In genomic region chrX:11423362-11423818, GRCh38 we compare ENCODE assay signal across 8 cellular contexts.
DNase-seq lines count a peak whose midpoint lies in the region; ATAC-seq and TF ChIP-seq lines count a peak whose summit lies in the region.

No MANE protein-coding gene starts in this region.

- H3K27ac ChIP-seq in IMR-90 (ENCODE audit: insufficient read depth, low read length), result no peak overlapping the region
- peak overlapping the region; percentile 27 to 84 (median 54) for H3K27ac ChIP-seq in transverse colon

- CTCF ChIA-PET in Calu3 (lab: Charles Lee), result no interaction called here
- CTCF ChIA-PET in IMR-90 (lab: Yijun Ruan, JAX), result no interaction called here

- H3K79me1 ChIP-seq in IMR-90 (ENCODE audit: low read depth in 1 of 2, low read length in 2 of 2), result peaks cover 0 to 4% of the 10 kb centered on the region in 2 experiments; a peak in 1 of 4 replicates

- intact Hi-C loops in Calu3 (cut with micrococcal nuclease; ENCODE audit: unreplicated experiment), result no loop called here
- intact Hi-C loops in IMR-90 (cut with micrococcal nuclease), result loop anchor here (10.0 kb wide), 1 partner anchor 279 kb away; no protein-coding TSS in a partner anchor
- intact Hi-C loops in transverse colon (cut with DNase I; ENCODE audit: low total_unique reads), result no loop called here

- no peaks in the 10 kb centered on the region for H3K27me3 ChIP-seq in IMR-90 (ENCODE audit: control insufficient read depth, insufficient read depth, low read length)
- H3K27me3 ChIP-seq in transverse colon, result no peaks in the 10 kb centered on the region

- no peak overlapping the region for H3K4me2 ChIP-seq in IMR-90 (ENCODE audit: low read depth, low read length)

- no peak overlapping the region for H3K4me3 Mint-ChIP-seq in Calu3 (ENCODE audit: low read depth, unreplicated experiment)

- peak overlapping the region; percentile 77 for H3K4ac ChIP-seq in IMR-90 (ENCODE audit: low read depth, low read length)

- no peaks in the 10 kb centered on the region for H3K9me3 Mint-ChIP-seq in Calu3 (ENCODE audit: low read depth, unreplicated experiment)

- H3K4me3 ChIP-seq in IMR-90 (ENCODE audit: insufficient read depth, low read depth, low read length) (no peak overlapping the region), transverse colon (no peak overlapping the region)

- H3K9me3 ChIP-seq in IMR-90 (ENCODE audit: control insufficient read depth, insufficient read depth, low read length), result no peaks in the 10 kb centered on the region
- H3K9me3 ChIP-seq in transverse colon, result no peaks in the 10 kb centered on the region

- peak; percentile 84 for ATAC-seq in GM21447 (IDR thresholded peaks at IDR 0.05; ENCODE audit: unreplicated experiment)
- peak; percentile 50; the same call in 1 of the 2 replicates for ATAC-seq in IMR-90 (ENCODE audit: low read depth)

- H3K36me3 ChIP-seq in IMR-90 (ENCODE audit: control insufficient read depth, insufficient read depth, low read length) (no peaks in the 10 kb centered on the region), transverse colon (no peaks in the 10 kb centered on the region)

- H3K9ac ChIP-seq in IMR-90 (ENCODE audit: low read depth, low read length), result no peak overlapping the region

- BruUV-seq in Calu3 (replicated peaks; lab: Mats Ljungman, UMichigan), result no TSS peak
- BruUV-seq in IMR-90 (replicated peaks; lab: Mats Ljungman, UMichigan), result no TSS peak

- POLR2A ChIA-PET in IMR-90 (lab: Charles Lee; ENCODE audit: unreplicated experiment), result no interaction called here

- no peak for TF ChIP-seq CTCF in Calu3 (IDR thresholded peaks at IDR 0.05; ENCODE audit: unreplicated experiment)
- TF ChIP-seq CTCF in IMR-90 (conservative IDR thresholded peaks at IDR 0.05; ENCODE audit: low read depth, low read length), result no peak
- TF ChIP-seq CTCF in transverse colon (IDR thresholded peaks at IDR 0.05), result no peak

- no peak overlapping the region for H2AK9ac ChIP-seq in IMR-90 (replicated peaks; ENCODE audit: low read depth, low read length, poor library complexity)

- peak overlapping the region; percentile 75 for H2BK5ac ChIP-seq in IMR-90 (ENCODE audit: low read depth, low read length, poor library complexity, severe bottlenecking)

- H3K27ac Mint-ChIP-seq in Calu3 (ENCODE audit: unreplicated experiment), result no peak overlapping the region

- dilution Hi-C loops in IMR-90 (cut with HindIII; ENCODE audit: low sequenced_read_pairs, unreplicated experiment), result no loop called here

- H2BK15ac ChIP-seq in IMR-90 (ENCODE audit: low read depth, low read length), result peak overlapping the region; percentile 76; the same call in 1 of the 3 replicates

- H2AK5ac ChIP-seq in IMR-90 (ENCODE audit: low read depth, low read length), result peak overlapping the region; percentile 69; the same call in 1 of the 2 replicates

- 0 out of 2 replicates have a peak overlapping the region, but pooled peaks have one; percentile 12 for H3K23ac ChIP-seq in IMR-90 (ENCODE audit: low read depth, low read length)

- H3K27me3 Mint-ChIP-seq in Calu3 (ENCODE audit: unreplicated experiment), result no peaks in the 10 kb centered on the region

- TF ChIP-seq POLR2A in IMR-90 (IDR thresholded peaks at IDR 0.05; ENCODE audit: low read depth, low read length), result no peak
- peak; percentile 25 for TF ChIP-seq POLR2A in erythroblast (IDR thresholded peaks at IDR 0.05; ENCODE audit: low read length)
- no peak for TF ChIP-seq POLR2A in transverse colon (IDR thresholded peaks at IDR 0.05)

- peaks cover 4% of the 10 kb centered on the region for H3K9me1 ChIP-seq in IMR-90 (ENCODE audit: insufficient read depth, low read length)

- TF ChIP-seq RAD21 in IMR-90 (IDR thresholded peaks at IDR 0.05; ENCODE audit: low read length), result no peak

- H2BK20ac ChIP-seq in IMR-90 (ENCODE audit: low read depth, low read length), result peak overlapping the region; percentile 33

- H3K56ac ChIP-seq in IMR-90 (ENCODE audit: extremely low read depth, insufficient read depth, low read length), result no peak overlapping the region; the same call in 1 of the 2 replicates

- peak overlapping the region; percentile 82 for H2AFZ ChIP-seq in IMR-90 (replicated peaks; ENCODE audit: low read length, poor library complexity)

- no peaks in the 10 kb centered on the region for H3K36me3 Mint-ChIP-seq in Calu3 (ENCODE audit: insufficient read depth, unreplicated experiment)

- peak overlapping the region; percentile 50; the same call in 1 of the 2 replicates for H3K18ac ChIP-seq in IMR-90 (ENCODE audit: low read depth, low read length)

- H2BK120ac ChIP-seq in IMR-90 (ENCODE audit: low read depth, low read length), result peak overlapping the region; percentile 72; the same call in 1 of the 2 replicates

- no peaks in the 10 kb centered on the region for H4K20me1 ChIP-seq in IMR-90 (ENCODE audit: insufficient read depth, low read length)

- in situ Hi-C loops in IMR-90 (cut with MboI; ENCODE audit: low sequenced_read_pairs), result no loop called here
- in situ Hi-C loops in transverse colon (cut with MboI; ENCODE audit: low pct_ligation_motif_present in 1 of 4, low pct_unique_long_range_greater_than_20kb in 1 of 4, low sequenced_read_pairs in 3 of 4), result no loop called here

- H3K4me1 ChIP-seq in IMR-90 (ENCODE audit: control insufficient read depth, insufficient read depth, low read length) (peaks cover 2% of the 10 kb centered on the region; the same call in 1 of the 2 replicates), transverse colon (no peaks in the 10 kb centered on the region)

- DNase-seq in Calu3 (peak; percentile 2), IMR-90 (peak; percentile 90), erythroblast (lab: John Stamatoyannopoulos, UW) (peak; percentile 38 to 74), transverse colon (peak; percentile 35), NCI-H146 (lab: John Stamatoyannopoulos, UW) (no peak), OCI-M2 (lab: John Stamatoyannopoulos, UW; ENCODE audit: unreplicated experiment) (no peak)
- no peak for DNase-seq in activated CD4-positive, alpha-beta T cell treated with anti-CD3 and anti-CD28 coated beads for 1 hour

- H4K91ac ChIP-seq in IMR-90 (ENCODE audit: insufficient read depth, low read depth, low read length), result peak overlapping the region; percentile 77; the same call in 1 of the 2 replicates

- H3K14ac ChIP-seq in IMR-90 (replicated peaks; ENCODE audit: low read depth, low read length), result peak overlapping the region; percentile 89

- TF ChIP-seq EP300 in transverse colon (IDR thresholded peaks at IDR 0.05; ENCODE audit: low read depth), result no peak

- H3K4me1 Mint-ChIP-seq in Calu3 (ENCODE audit: low read depth, unreplicated experiment), result no peaks in the 10 kb centered on the region

- peak overlapping the region; percentile 55; the same call in 1 of the 2 replicates for H4K5ac ChIP-seq in IMR-90 (ENCODE audit: low read depth, low read length)

- peak overlapping the region; percentile 59 to 94 for H4K8ac ChIP-seq in IMR-90 (ENCODE audit: low read depth in 2 of 2, low read length in 2 of 2)

- no CpG with 5 or more reads among the region's 1 CpG for WGBS in IMR-90 (ENCODE audit: extremely low coverage in 2 of 2, insufficient read length in 1 of 2), 2 experiments
- 85 to 100% methylated on average over 1 of the region's 1 CpG for WGBS in transverse colon (ENCODE audit: low coverage in 1 of 2), 2 donors

TF ChIP-seq in IMR-90, 13 proteins besides CTCF, POLR2A, EP300 and RAD21:
- TF ChIP-seq MAFK (IDR thresholded peaks at IDR 0.05; ENCODE audit: low read depth, low read length) (no peak; the same call in 1 of the 2 replicates), RCOR1 (IDR thresholded peaks at IDR 0.05; ENCODE audit: insufficient replicate concordance, low read length) (no peak), SMC3 (IDR thresholded peaks at IDR 0.05; ENCODE audit: low read depth, low read length) (no peak), CEBPB (IDR thresholded peaks at IDR 0.05; ENCODE audit: low read depth, low read length) (no peak), MAZ (IDR thresholded peaks at IDR 0.05; ENCODE audit: borderline replicate concordance, low read depth, low read length) (no peak), USF2 (IDR thresholded peaks at IDR 0.05; ENCODE audit: low read depth, low read length) (no peak), CHD1 (IDR thresholded peaks at IDR 0.05; ENCODE audit: low read depth, low read length) (no peak), NFE2L2 (IDR thresholded peaks at IDR 0.05; ENCODE audit: low read depth, low read length) (no peak), ELK1 (IDR thresholded peaks at IDR 0.05; ENCODE audit: borderline replicate concordance, low read depth, low read length) (no peak), MXI1 (IDR thresholded peaks at IDR 0.05; ENCODE audit: borderline replicate concordance, low read depth, low read length) (no peak), FOS (IDR thresholded peaks at IDR 0.05; ENCODE audit: low read depth, low read length) (no peak), RFX5 (IDR thresholded peaks at IDR 0.05; ENCODE audit: low read depth, low read length) (no peak), BHLHE40 (IDR thresholded peaks at IDR 0.05; ENCODE audit: low read depth, low read length) (no peak)

Comparison
In these comparisons a context has a peak if more than half of its experiments do, and no peak if none do; other contexts are left out.
1. DNase-seq: peak in Calu3 (single experiment), IMR-90 (single experiment), erythroblast (2 of 2) and transverse colon (single experiment); none in NCI-H146 (single experiment), activated CD4-positive, alpha-beta T cell treated with anti-CD3 and anti-CD28 coated beads for 1 hour (single experiment) and OCI-M2 (single experiment).